Comparison of ENCODE assay signal across 14 cellular contexts in genomic region chr14:76348898-76349297, GRCh38. TPM values are rescaled to one million over a fixed set of nuclear protein-coding genes. Genes with fewer than 3 reads are reported as not detected.
DNase-seq lines count a peak whose midpoint lies in the region; ATAC-seq and TF ChIP-seq lines count a peak whose summit lies in the region.
"Had no signal": no experiment of that assay in that cellular context is flagged by ENCODE, and none has a peak within 500 bp of the region (broad histone marks: within the 10 kb centered on the region; RNA-seq: fewer than 3 reads in every experiment).

No MANE protein-coding gene starts in this region.

- no peaks in the 10 kb centered on the region for H3K4me1 Mint-ChIP-seq in activated T-cell treated with anti-CD3 and anti-CD28 coated beads, Interleukin-2, amount 50 U/mL, for 4 hours (ENCODE audit: low read depth)

- no peaks in the 10 kb centered on the region for H3K9me3 Mint-ChIP-seq in activated T-cell treated with anti-CD3 and anti-CD28 coated beads, Interleukin-2, amount 50 U/mL, for 4 hours
- H3K9me3 Mint-ChIP-seq: activated T-cell treated with anti-CD3 and anti-CD28 coated beads, Interleukin-2, amount 50 U/mL, for 24 hours had no signal

- no peak overlapping the region for H4K12ac ChIP-seq in trophoblast cell (ENCODE audit: low read depth, low read length)

- peaks cover 15% of the 10 kb centered on the region for H3K27me3 Mint-ChIP-seq in activated T-cell treated with anti-CD3 and anti-CD28 coated beads, Interleukin-2, amount 50 U/mL, for 4 hours (ENCODE audit: low read depth)

- no peaks in the 10 kb centered on the region for H3K79me2 ChIP-seq in trophoblast cell (ENCODE audit: control insufficient read depth, insufficient read depth, low read length, poor library complexity)

- H3K4me3 ChIP-seq in fibroblast of villous mesenchyme (ENCODE audit: low read depth, low read length) (no peak overlapping the region), trophoblast cell (ENCODE audit: low read depth, low read length) (no peak overlapping the region)

- no peak overlapping the region for H2BK5ac ChIP-seq in trophoblast cell (ENCODE audit: low read depth, low read length, poor library complexity)

- H2AFZ ChIP-seq in trophoblast cell (ENCODE audit: insufficient read depth, low read length, poor library complexity), result no peak overlapping the region

- no peak overlapping the region for H2BK12ac ChIP-seq in trophoblast cell (ENCODE audit: low read length)

- H3K18ac ChIP-seq in trophoblast cell (ENCODE audit: low read length), result no peak overlapping the region

- H3K23ac ChIP-seq in trophoblast cell (ENCODE audit: low read length), result no peak overlapping the region

- WGBS in trophoblast cell (ENCODE audit: extremely low coverage, insufficient coverage, insufficient read length), result no CpG with 5 or more reads among the region's 8 CpGs

- no peak overlapping the region for H3K27ac ChIP-seq in trophoblast cell (ENCODE audit: low read depth, low read length)
- H3K27ac ChIP-seq: epithelial cell of prostate had no signal

- no peak overlapping the region for H2BK120ac ChIP-seq in trophoblast cell (ENCODE audit: insufficient read depth, low read length, poor library complexity)

- H3K4me3 Mint-ChIP-seq in activated T-cell treated with anti-CD3 and anti-CD28 coated beads, Interleukin-2, amount 50 U/mL, for 4 hours, result no peak overlapping the region
- H3K4me3 Mint-ChIP-seq: activated T-cell treated with anti-CD3 and anti-CD28 coated beads, Interleukin-2, amount 50 U/mL, for 24 hours; naive thymus-derived CD8-positive, alpha-beta T cell had no signal

- H3K4me2 ChIP-seq in trophoblast cell (ENCODE audit: low read length), result peak overlapping the region; percentile 27

- no peak for TF ChIP-seq CTCF in fibroblast of villous mesenchyme (IDR thresholded peaks at IDR 0.05; ENCODE audit: insufficient read depth, low read depth, low read length)

- H2AK5ac ChIP-seq in trophoblast cell (ENCODE audit: low read length), result no peak overlapping the region

- DNase-seq in GOT3 (lab: John Stamatoyannopoulos, UW), result peak; percentile 4
- DNase-seq in SHP77 treated with DMSO at 0.1 percent for 48 hours (lab: John Stamatoyannopoulos, UW), result peak; percentile 22
- DNase-seq in fibroblast of villous mesenchyme (ENCODE audit: low read depth), result peak; percentile 12
- no peak for DNase-seq in trophoblast cell
- no peak for DNase-seq in activated CD4-positive, alpha-beta T cell treated with anti-CD3 and anti-CD28 coated beads for 48 hours
- DNase-seq in activated T-cell treated with anti-CD3 and anti-CD28 coated beads, Interleukin-2, amount 50 U/mL, for 4 hours, result no peak
- no peak for DNase-seq in stimulated activated naive CD4-positive, alpha-beta T cell (lab: John Stamatoyannopoulos, UW)
- DNase-seq: activated T-cell treated with anti-CD3 and anti-CD28 coated beads, Interleukin-2, amount 50 U/mL, for 24 hours; DMS153; NCI-H1048 had no signal

- no peaks in the 10 kb centered on the region for H3K36me3 Mint-ChIP-seq in activated T-cell treated with anti-CD3 and anti-CD28 coated beads, Interleukin-2, amount 50 U/mL, for 4 hours (ENCODE audit: insufficient read depth)
- H3K36me3 Mint-ChIP-seq: naive thymus-derived CD8-positive, alpha-beta T cell had no signal

- peaks cover 2% of the 10 kb centered on the region for H3K9me3 ChIP-seq in trophoblast cell (ENCODE audit: insufficient read depth, low read depth, low read length)

- peaks cover 5 to 6% of the 10 kb centered on the region in 2 experiments for H3K4me1 ChIP-seq in trophoblast cell (ENCODE audit: control insufficient read depth in 1 of 2, insufficient read depth in 2 of 2, low read length in 2 of 2)

- no peak overlapping the region for H3K14ac ChIP-seq in trophoblast cell (ENCODE audit: low read length)

- no peak overlapping the region for H3K9ac ChIP-seq in trophoblast cell (ENCODE audit: low read length)

- no peak overlapping the region for H4K8ac ChIP-seq in trophoblast cell (ENCODE audit: low read depth, low read length)

- H3K36me3 ChIP-seq in trophoblast cell (ENCODE audit: control insufficient read depth in 1 of 2, insufficient read depth in 2 of 2, low read length in 2 of 2), result no peaks in the 10 kb centered on the region

- H3K4ac ChIP-seq in trophoblast cell (ENCODE audit: low read depth, low read length), result no peak overlapping the region

- H3K27me3 ChIP-seq in trophoblast cell (ENCODE audit: insufficient read depth, low read length), result no peaks in the 10 kb centered on the region

- H4K91ac ChIP-seq in trophoblast cell (ENCODE audit: low read depth, low read length), result no peak overlapping the region

- no peaks in the 10 kb centered on the region for H3K79me1 ChIP-seq in trophoblast cell (ENCODE audit: low read length)

- ATAC-seq in HG03571 (IDR thresholded peaks at IDR 0.05; ENCODE audit: unreplicated experiment), result no peak
- ATAC-seq in activated T-cell treated with anti-CD3 and anti-CD28 coated beads, Interleukin-2, amount 50 U/mL, for 4 hours, result no peak
- ATAC-seq: naive thymus-derived CD8-positive, alpha-beta T cell had no signal

RNA-seq across cellular contexts. Expression of gene ESRRB, which starts 27.0 kb away (rescaled TPM):
- not detected in 2 replicates for total RNA-seq in fibroblast of villous mesenchyme
- 0.22 TPM in 2 replicates for polyA plus RNA-seq in trophoblast cell (2013)
- under 1 TPM in 1 of 3 donors, not detected in 2; 0.11 TPM for total RNA-seq in activated T-cell treated with anti-CD3 and anti-CD28 coated beads, Interleukin-2, amount 50 U/mL, for 4 hours
- total RNA-seq: SK-MEL-5 had no signal
- polyA plus RNA-seq: naive thymus-derived CD8-positive, alpha-beta T cell had no signal

Comparison
In these comparisons a context has a peak if more than half of its experiments do, and no peak if none do; other contexts are left out.
1. DNase-seq: peak in GOT3 (single experiment), SHP77 treated with DMSO at 0.1 percent for 48 hours (single experiment) and fibroblast of villous mesenchyme (single experiment); none in trophoblast cell (0 of 2), activated CD4-positive, alpha-beta T cell treated with anti-CD3 and anti-CD28 coated beads for 48 hours (single experiment), activated T-cell treated with anti-CD3 and anti-CD28 coated beads, Interleukin-2, amount 50 U/mL, for 4 hours (single experiment) and stimulated activated naive CD4-positive, alpha-beta T cell (0 of 6).